12 cellular contexts compared by ENCODE assay signal in genomic region chr10:68647928-68648327, GRCh38.
A peak's percentile ranks its signal among the peaks of the same experiment; 100 is the strongest.
DNase-seq lines count a peak whose midpoint lies in the region; ATAC-seq, FAIRE-seq and TF ChIP-seq lines count a peak whose summit lies in the region.
"Had no signal": no experiment of that assay in that cellular context is flagged by ENCODE, and none has a peak within 500 bp of the region (broad histone marks: within the 10 kb centered on the region; RNA-seq: fewer than 3 reads in every experiment).

No MANE protein-coding gene starts in this region.

- H3K4me3 ChIP-seq in A549 (no peak overlapping the region), choroid plexus epithelial cell (ENCODE audit: low read depth, low read length) (no peak overlapping the region), HepG2 (replicated peaks in 1 of 3; ENCODE audit: insufficient read depth in 1 of 3, low read depth in 2 of 3, low read length in 3 of 3) (no peak overlapping the region)
- H3K4me3 ChIP-seq: heart left ventricle, upper lobe of right lung had no signal

- TF ChIP-seq RAD21 in A549 (conservative IDR thresholded peaks at IDR 0.05 in 1 of 2, IDR thresholded peaks at IDR 0.05 in 1 of 2) (no peak), HepG2 (CRISPR knock-in tag; IDR thresholded peaks at IDR 0.05) (no peak)

- FAIRE-seq in A549 (lab: Jason Lieb, UNC) = peak; percentile 13
- FAIRE-seq in HepG2 (lab: Jason Lieb, UNC) = no peak

- H3K4me2 ChIP-seq in A549 (peak overlapping the region; percentile 53), HepG2 (ENCODE audit: low read depth, low read length) (no peak overlapping the region)

- peak overlapping the region; percentile 27 to 59; a peak in 2 of 6 replicates for H3K27ac ChIP-seq in A549
- no peak overlapping the region for H3K27ac ChIP-seq in HepG2 (ENCODE audit: extremely low read length, insufficient read depth, low read length)
- H3K27ac ChIP-seq: heart left ventricle, upper lobe of right lung had no signal

- no peaks in the 10 kb centered on the region; the same call in 1 of the 2 replicates for H4K20me1 ChIP-seq in HepG2 (ENCODE audit: insufficient read depth, low read length)

- POLR2A ChIA-PET in A549 (lab: Yijun Ruan, JAX) (no interaction called here), HepG2 (lab: Yijun Ruan, JAX) (no interaction called here)

- intact Hi-C loops in HepG2 (cut with micrococcal nuclease; ENCODE audit: unreplicated experiment) = no loop called here

- no peaks in the 10 kb centered on the region for H3K27me3 ChIP-seq in HepG2 (ENCODE audit: control insufficient read depth in 1 of 2, insufficient read depth in 2 of 2, low read length in 2 of 2)
- H3K27me3 ChIP-seq: BE2C, heart left ventricle, upper lobe of right lung had no signal

- H3K9me3 ChIP-seq in A549 = no peaks in the 10 kb centered on the region; the same call in 2 of the 3 replicates
- no peaks in the 10 kb centered on the region for H3K9me3 ChIP-seq in HepG2 (ENCODE audit: low read length)
- H3K9me3 ChIP-seq: BE2C, heart left ventricle, upper lobe of right lung had no signal

- TF ChIP-seq CTCF in A549 (IDR thresholded peaks at IDR 0.05) (no peak), choroid plexus epithelial cell (conservative IDR thresholded peaks at IDR 0.05; ENCODE audit: low read depth, low read length) (no peak), HepG2 (CRISPR knock-in tag; IDR thresholded peaks at IDR 0.05) (no peak)

- in situ Hi-C loops in HepG2 (cut with HindIII; ENCODE audit: extremely low pct_ligation_motif_present, low pct_unique_long_range_greater_than_20kb) = no loop called here

- peaks cover 20% of the 10 kb centered on the region; the same call in 2 of the 3 replicates for H3K4me1 ChIP-seq in A549
- H3K4me1 ChIP-seq in HepG2 (ENCODE audit: insufficient read depth, low read length) = no peaks in the 10 kb centered on the region
- H3K4me1 ChIP-seq: BE2C, heart left ventricle, upper lobe of right lung had no signal

- no peak for TF ChIP-seq EP300 in A549 (IDR thresholded peaks at IDR 0.05)
- TF ChIP-seq EP300 in HepG2 (IDR thresholded peaks at IDR 0.05; ENCODE audit: low read depth in 2 of 2, low read length in 2 of 2) = no peak
- TF ChIP-seq EP300 in HepG2 (CRISPR knock-in tag; IDR thresholded peaks at IDR 0.05; ENCODE audit: borderline replicate concordance) = no peak

- peak in 1 of 2 experiments; percentile 64; a peak in 2 of 6 replicates for ATAC-seq in A549
- ATAC-seq in HepG2 = no peak
- ATAC-seq: heart left ventricle, upper lobe of right lung had no signal

- TF ChIP-seq POLR2A in A549 (IDR thresholded peaks at IDR 0.05; ENCODE audit: low read length) (no peak), HepG2 (IDR thresholded peaks at IDR 0.05; ENCODE audit: insufficient read depth in 1 of 2, low read depth in 2 of 2, low read length in 2 of 2) (no peak), erythroblast (IDR thresholded peaks at IDR 0.05; ENCODE audit: low read length) (no peak)

- H2AFZ ChIP-seq in HepG2 (ENCODE audit: low read length) = no peak overlapping the region

- CTCF ChIA-PET in A549 (lab: Yijun Ruan, JAX) (interaction anchor here (0.9 to 1.5 kb wide), 3 partner anchors 9 to 97 kb away, joined by 3 to 4 read pairs (median 3); no protein-coding TSS in a partner anchor), HepG2 (lab: Yijun Ruan, JAX; ENCODE audit: low intra/inter-chr PET ratio, low total read pairs) (no interaction called here)

- BruUV-seq in HepG2 (replicated peaks; lab: Mats Ljungman, UMichigan) = no TSS peak

- no peaks in the 10 kb centered on the region for H3K79me2 ChIP-seq in HepG2 (ENCODE audit: insufficient read depth, low read length)

- DNase-seq in A549 (ENCODE audit: low read depth in 1 of 2, low spot score in 1 of 2) (peak in 1 of 2 experiments; percentile 23), HT1080 (ENCODE audit: low read depth) (peak; percentile 65), choroid plexus epithelial cell (ENCODE audit: low read depth) (peak; percentile 92), HepG2 (ENCODE audit: low spot score) (peak; percentile 9), cerebellar nuclear complex (lab: John Stamatoyannopoulos, UW) (no peak), erythroblast (lab: John Stamatoyannopoulos, UW) (no peak), NCI-H446 treated with DMSO at 0.1 percent for 48 hours (lab: John Stamatoyannopoulos, UW) (no peak)
- no peak for DNase-seq in activated CD8-positive, alpha-beta memory T cell treated with anti-CD3 and anti-CD28 coated beads, Interleukin-2, amount 50 U/mL, for 4 hours
- DNase-seq: BE2C, heart left ventricle, NCI-H1105, upper lobe of right lung had no signal

- peaks cover 3 to 60% of the 10 kb centered on the region in 2 experiments for H3K36me3 ChIP-seq in HepG2 (replicated peaks in 1 of 2; ENCODE audit: control insufficient read depth in 1 of 2, insufficient read depth in 2 of 2, low read length in 2 of 2)
- H3K36me3 ChIP-seq: upper lobe of right lung had no signal

- no peak overlapping the region for H3K9ac ChIP-seq in HepG2 (ENCODE audit: insufficient read depth, low read depth, low read length)

TF ChIP-seq in A549, 52 proteins besides CTCF, POLR2A, EP300 and RAD21:
- TF ChIP-seq E2F6 (IDR thresholded peaks at IDR 0.05; ENCODE audit: borderline replicate concordance, low read depth) (no peak), FOSL2 (IDR thresholded peaks at IDR 0.05) (peak; percentile 54; the same call in 1 of the 2 replicates), FOSL2 (CRISPR knock-in tag; IDR thresholded peaks at IDR 0.05) (peak; percentile 86), MAFK (IDR thresholded peaks at IDR 0.05; ENCODE audit: partially characterized antibody) (peak; percentile 23), JUNB (IDR thresholded peaks at IDR 0.05) (peak; percentile 46; the same call in 1 of the 2 replicates), TFCP2L1 (CRISPR knock-in tag; IDR thresholded peaks at IDR 0.05) (no peak), SREBF2 (IDR thresholded peaks at IDR 0.05) (no peak)

TF ChIP-seq in HepG2, 621 proteins besides CTCF, POLR2A, EP300 and RAD21 (continues in another document):
- no peak for TF ChIP-seq EZH2 (conservative IDR thresholded peaks at IDR 0.05; ENCODE audit: low read depth, low read length)
- TF ChIP-seq ESRRA (CRISPR knock-in tag; IDR thresholded peaks at IDR 0.05; ENCODE audit: low read depth) = no peak
- TF ChIP-seq AHDC1 (CRISPR knock-in tag; IDR thresholded peaks at IDR 0.05; ENCODE audit: borderline replicate concordance) = no peak
- no peak for TF ChIP-seq TOPORS (CRISPR knock-in tag; IDR thresholded peaks at IDR 0.05)
- TF ChIP-seq ZNF136 (CRISPR knock-in tag; IDR thresholded peaks at IDR 0.05; ENCODE audit: low read depth) = no peak
- TF ChIP-seq ZSCAN5A (CRISPR knock-in tag; IDR thresholded peaks at IDR 0.05; ENCODE audit: borderline replicate concordance) = no peak
- TF ChIP-seq NAIF1 (CRISPR knock-in tag; IDR thresholded peaks at IDR 0.05; ENCODE audit: borderline replicate concordance) = no peak

Comparison
In these comparisons a context has a peak if more than half of its experiments do, and no peak if none do; other contexts are left out.
1. DNase-seq: peak in HT1080 (single experiment), choroid plexus epithelial cell (single experiment) and HepG2 (single experiment); none in cerebellar nuclear complex (0 of 2), erythroblast (0 of 2), NCI-H446 treated with DMSO at 0.1 percent for 48 hours (single experiment) and activated CD8-positive, alpha-beta memory T cell treated with anti-CD3 and anti-CD28 coated beads, Interleukin-2, amount 50 U/mL, for 4 hours (single experiment).
2. Of the 38 proteins assayed by ChIP-seq in both HepG2 and A549: peak only in HepG2: none; only in A549: FOSL2, JUNB and MAFK; in both: none; in neither: 35.